ENCODE assay signal across 1 cellular context in the genomic region with DNA sequence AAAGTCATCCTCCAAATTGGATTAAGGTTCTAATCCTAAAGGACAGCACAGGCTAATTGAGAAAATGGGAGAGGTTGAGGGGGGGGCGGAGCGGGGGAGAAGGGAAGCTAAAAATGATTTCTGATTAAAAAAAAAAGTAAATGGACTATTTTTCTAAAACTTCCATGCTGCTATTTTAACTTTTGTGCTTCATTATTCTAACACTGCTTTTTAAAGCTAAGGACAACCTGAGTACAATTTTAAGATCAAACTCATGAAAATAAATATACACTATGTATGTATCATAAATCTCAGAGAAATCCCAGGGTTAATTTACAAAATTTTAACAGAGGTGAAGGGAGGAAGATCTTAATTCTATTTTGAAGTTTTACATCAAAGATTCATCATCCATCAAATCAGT.
TF ChIP-seq lines count a peak whose summit lies in the region.

No MANE protein-coding gene starts in this region.

TF ChIP-seq in K562, 482 proteins besides CTCF, POLR2A, EP300 and RAD21 (continued from another document):
- TF ChIP-seq, protein P1, sequence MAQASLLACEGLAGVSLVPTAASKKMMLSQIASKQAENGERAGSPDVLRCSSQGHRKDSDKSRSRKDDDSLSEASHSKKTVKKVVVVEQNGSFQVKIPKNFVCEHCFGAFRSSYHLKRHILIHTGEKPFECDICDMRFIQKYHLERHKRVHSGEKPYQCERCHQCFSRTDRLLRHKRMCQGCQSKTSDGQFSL (CRISPR knock-in tag; IDR thresholded peaks at IDR 0.05): no peak
- TF ChIP-seq, protein P1 (tag; IDR thresholded peaks at IDR 0.05): 0 out of 4 replicates have a peak, but pooled peaks of 1 of the 2 experiments have one; percentile 37
- TF ChIP-seq PCBP1 (IDR thresholded peaks at IDR 0.05; ENCODE audit: low read depth, low read length, poor library complexity, severe bottlenecking): no peak
- peak; percentile 92 for TF ChIP-seq ZNF507 (tag; conservative IDR thresholded peaks at IDR 0.05)
- TF ChIP-seq, protein P2, sequence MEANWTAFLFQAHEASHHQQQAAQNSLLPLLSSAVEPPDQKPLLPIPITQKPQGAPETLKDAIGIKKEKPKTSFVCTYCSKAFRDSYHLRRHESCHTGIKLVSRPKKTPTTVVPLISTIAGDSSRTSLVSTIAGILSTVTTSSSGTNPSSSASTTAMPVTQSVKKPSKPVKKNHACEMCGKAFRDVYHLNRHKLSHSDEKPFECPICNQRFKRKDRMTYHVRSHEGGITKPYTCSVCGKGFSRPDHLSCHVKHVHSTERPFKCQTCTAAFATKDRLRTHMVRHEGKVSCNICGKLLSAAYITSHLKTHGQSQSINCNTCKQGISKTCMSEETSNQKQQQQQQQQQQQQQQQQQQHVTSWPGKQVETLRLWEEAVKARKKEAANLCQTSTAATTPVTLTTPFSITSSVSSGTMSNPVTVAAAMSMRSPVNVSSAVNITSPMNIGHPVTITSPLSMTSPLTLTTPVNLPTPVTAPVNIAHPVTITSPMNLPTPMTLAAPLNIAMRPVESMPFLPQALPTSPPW (CRISPR knock-in tag; IDR thresholded peaks at IDR 0.05): peak; percentile 38; the same call in 1 of the 2 replicates
TF ChIP-seq in K562: peak in this region for 4.
